ENCODE assay signal across 1 cellular context in the genomic region with DNA sequence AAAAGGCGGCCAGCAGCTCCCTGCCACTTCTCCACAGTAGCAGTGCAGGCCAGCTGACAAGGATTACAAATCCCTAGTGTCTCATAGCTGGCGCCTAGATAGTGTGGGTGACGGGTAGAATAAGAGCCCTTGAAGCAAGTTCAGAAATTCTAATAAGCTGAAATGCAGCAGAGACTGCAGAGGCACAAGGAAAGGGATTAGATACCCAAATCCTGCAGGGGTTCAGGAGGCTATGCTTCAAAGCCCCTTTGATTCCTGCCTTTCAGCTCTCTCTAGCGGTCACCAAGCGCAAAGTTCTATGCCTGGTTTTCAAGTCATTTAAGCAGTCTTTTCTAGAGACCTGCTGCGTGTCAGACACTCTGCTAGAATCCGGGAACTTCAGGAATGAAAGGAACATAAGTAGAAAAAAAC.
TF ChIP-seq lines count a peak whose summit lies in the region.

No MANE protein-coding gene starts in this region.

TF ChIP-seq in GM23338, 12 proteins besides CTCF, POLR2A, EP300 and RAD21 (continued from another document):
- TF ChIP-seq, protein P1, sequence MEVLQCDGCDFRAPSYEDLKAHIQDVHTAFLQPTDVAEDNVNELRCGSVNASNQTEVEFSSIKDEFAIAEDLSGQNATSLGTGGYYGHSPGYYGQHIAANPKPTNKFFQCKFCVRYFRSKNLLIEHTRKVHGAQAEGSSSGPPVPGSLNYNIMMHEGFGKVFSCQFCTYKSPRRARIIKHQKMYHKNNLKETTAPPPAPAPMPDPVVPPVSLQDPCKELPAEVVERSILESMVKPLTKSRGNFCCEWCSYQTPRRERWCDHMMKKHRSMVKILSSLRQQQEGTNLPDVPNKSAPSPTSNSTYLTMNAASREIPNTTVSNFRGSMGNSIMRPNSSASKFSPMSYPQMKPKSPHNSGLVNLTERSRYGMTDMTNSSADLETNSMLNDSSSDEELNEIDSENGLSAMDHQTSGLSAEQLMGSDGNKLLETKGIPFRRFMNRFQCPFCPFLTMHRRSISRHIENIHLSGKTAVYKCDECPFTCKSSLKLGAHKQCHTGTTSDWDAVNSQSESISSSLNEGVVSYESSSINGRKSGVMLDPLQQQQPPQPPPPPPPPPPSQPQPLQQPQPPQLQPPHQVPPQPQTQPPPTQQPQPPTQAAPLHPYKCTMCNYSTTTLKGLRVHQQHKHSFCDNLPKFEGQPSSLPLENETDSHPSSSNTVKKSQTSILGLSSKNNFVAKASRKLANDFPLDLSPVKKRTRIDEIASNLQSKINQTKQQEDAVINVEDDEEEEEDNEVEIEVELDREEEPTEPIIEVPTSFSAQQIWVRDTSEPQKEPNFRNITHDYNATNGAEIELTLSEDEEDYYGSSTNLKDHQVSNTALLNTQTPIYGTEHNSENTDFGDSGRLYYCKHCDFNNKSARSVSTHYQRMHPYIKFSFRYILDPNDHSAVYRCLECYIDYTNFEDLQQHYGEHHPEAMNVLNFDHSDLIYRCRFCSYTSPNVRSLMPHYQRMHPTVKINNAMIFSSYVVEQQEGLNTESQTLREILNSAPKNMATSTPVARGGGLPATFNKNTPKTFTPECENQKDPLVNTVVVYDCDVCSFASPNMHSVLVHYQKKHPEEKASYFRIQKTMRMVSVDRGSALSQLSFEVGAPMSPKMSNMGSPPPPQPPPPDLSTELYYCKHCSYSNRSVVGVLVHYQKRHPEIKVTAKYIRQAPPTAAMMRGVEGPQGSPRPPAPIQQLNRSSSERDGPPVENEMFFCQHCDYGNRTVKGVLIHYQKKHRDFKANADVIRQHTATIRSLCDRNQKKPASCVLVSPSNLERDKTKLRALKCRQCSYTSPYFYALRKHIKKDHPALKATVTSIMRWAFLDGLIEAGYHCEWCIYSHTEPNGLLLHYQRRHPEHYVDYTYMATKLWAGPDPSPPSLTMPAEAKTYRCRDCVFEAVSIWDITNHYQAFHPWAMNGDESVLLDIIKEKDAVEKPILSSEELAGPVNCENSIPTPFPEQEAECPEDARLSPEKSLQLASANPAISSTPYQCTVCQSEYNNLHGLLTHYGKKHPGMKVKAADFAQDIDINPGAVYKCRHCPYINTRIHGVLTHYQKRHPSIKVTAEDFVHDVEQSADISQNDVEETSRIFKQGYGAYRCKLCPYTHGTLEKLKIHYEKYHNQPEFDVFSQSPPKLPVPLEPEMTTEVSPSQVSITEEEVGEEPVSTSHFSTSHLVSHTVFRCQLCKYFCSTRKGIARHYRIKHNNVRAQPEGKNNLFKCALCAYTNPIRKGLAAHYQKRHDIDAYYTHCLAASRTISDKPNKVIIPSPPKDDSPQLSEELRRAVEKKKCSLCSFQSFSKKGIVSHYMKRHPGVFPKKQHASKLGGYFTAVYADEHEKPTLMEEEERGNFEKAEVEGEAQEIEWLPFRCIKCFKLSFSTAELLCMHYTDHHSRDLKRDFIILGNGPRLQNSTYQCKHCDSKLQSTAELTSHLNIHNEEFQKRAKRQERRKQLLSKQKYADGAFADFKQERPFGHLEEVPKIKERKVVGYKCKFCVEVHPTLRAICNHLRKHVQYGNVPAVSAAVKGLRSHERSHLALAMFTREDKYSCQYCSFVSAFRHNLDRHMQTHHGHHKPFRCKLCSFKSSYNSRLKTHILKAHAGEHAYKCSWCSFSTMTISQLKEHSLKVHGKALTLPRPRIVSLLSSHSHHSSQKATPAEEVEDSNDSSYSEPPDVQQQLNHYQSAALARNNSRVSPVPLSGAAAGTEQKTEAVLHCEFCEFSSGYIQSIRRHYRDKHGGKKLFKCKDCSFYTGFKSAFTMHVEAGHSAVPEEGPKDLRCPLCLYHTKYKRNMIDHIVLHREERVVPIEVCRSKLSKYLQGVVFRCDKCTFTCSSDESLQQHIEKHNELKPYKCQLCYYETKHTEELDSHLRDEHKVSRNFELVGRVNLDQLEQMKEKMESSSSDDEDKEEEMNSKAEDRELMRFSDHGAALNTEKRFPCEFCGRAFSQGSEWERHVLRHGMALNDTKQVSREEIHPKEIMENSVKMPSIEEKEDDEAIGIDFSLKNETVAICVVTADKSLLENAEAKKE (CRISPR knock-in tag; IDR thresholded peaks at IDR 0.05), result no peak
- TF ChIP-seq ZNF331 (CRISPR knock-in tag; IDR thresholded peaks at IDR 0.05; ENCODE audit: low read depth) (no peak), NANOG (IDR thresholded peaks at IDR 0.05; ENCODE audit: borderline replicate concordance) (no peak)
- TF ChIP-seq, protein P2, sequence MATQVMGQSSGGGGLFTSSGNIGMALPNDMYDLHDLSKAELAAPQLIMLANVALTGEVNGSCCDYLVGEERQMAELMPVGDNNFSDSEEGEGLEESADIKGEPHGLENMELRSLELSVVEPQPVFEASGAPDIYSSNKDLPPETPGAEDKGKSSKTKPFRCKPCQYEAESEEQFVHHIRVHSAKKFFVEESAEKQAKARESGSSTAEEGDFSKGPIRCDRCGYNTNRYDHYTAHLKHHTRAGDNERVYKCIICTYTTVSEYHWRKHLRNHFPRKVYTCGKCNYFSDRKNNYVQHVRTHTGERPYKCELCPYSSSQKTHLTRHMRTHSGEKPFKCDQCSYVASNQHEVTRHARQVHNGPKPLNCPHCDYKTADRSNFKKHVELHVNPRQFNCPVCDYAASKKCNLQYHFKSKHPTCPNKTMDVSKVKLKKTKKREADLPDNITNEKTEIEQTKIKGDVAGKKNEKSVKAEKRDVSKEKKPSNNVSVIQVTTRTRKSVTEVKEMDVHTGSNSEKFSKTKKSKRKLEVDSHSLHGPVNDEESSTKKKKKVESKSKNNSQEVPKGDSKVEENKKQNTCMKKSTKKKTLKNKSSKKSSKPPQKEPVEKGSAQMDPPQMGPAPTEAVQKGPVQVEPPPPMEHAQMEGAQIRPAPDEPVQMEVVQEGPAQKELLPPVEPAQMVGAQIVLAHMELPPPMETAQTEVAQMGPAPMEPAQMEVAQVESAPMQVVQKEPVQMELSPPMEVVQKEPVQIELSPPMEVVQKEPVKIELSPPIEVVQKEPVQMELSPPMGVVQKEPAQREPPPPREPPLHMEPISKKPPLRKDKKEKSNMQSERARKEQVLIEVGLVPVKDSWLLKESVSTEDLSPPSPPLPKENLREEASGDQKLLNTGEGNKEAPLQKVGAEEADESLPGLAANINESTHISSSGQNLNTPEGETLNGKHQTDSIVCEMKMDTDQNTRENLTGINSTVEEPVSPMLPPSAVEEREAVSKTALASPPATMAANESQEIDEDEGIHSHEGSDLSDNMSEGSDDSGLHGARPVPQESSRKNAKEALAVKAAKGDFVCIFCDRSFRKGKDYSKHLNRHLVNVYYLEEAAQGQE (IDR thresholded peaks at IDR 0.05; ENCODE audit: unreplicated experiment), result no peak
